12 cellular contexts compared by ENCODE assay signal in genomic region chr1:10671090-10671489, GRCh38.
DNase-seq lines count a peak whose midpoint lies in the region; ATAC-seq and TF ChIP-seq lines count a peak whose summit lies in the region.
"Had no signal": no experiment of that assay in that cellular context is flagged by ENCODE, and none has a peak within 500 bp of the region (broad histone marks: within the 10 kb centered on the region; RNA-seq: fewer than 3 reads in every experiment).

No MANE protein-coding gene starts in this region.

- intact Hi-C loops in lower lobe of right lung (cut with DNase I) = no loop called here
- intact Hi-C loops in thyroid gland (cut with DNase I) = no loop called here
- intact Hi-C loops in left colon (cut with DNase I, micrococcal nuclease) = no loop called here
- intact Hi-C loops in activated CD4-positive, alpha-beta memory T cell treated with anti-CD3 and anti-CD28 coated beads for 36 hours (cut with micrococcal nuclease) = no loop called here

- POLR2A ChIA-PET in activated CD4-positive, alpha-beta memory T cell treated with anti-CD3 and anti-CD28 coated beads for 36 hours (lab: Charles Lee) = no interaction called here

- no peaks in the 10 kb centered on the region for H3K36me3 ChIP-seq in lower lobe of right lung
- no peaks in the 10 kb centered on the region for H3K36me3 ChIP-seq in thyroid gland

- H3K4me1 ChIP-seq in lower lobe of right lung (peaks cover 78% of the 10 kb centered on the region), thyroid gland (peaks cover 69 to 82% of the 10 kb centered on the region in 2 donors)

- TF ChIP-seq POLR2A in thyroid gland (IDR thresholded peaks at IDR 0.05) = no peak

- H3K4me3 Mint-ChIP-seq in T-helper 17 cell = no peak overlapping the region
- no peak overlapping the region for H3K4me3 Mint-ChIP-seq in activated CD4-positive, alpha-beta memory T cell treated with anti-CD3 and anti-CD28 coated beads for 36 hours
- H3K4me3 Mint-ChIP-seq: activated T-cell treated with anti-CD3 and anti-CD28 coated beads, Interleukin-2, amount 50 U/mL, for 72 hours had no signal

- peaks cover 2% of the 10 kb centered on the region for H3K4me1 Mint-ChIP-seq in T-helper 17 cell
- H3K4me1 Mint-ChIP-seq in activated CD4-positive, alpha-beta memory T cell treated with anti-CD3 and anti-CD28 coated beads for 36 hours (ENCODE audit: low read depth) = no peaks in the 10 kb centered on the region

- H3K36me3 Mint-ChIP-seq in T-helper 17 cell (ENCODE audit: low read depth) = no peaks in the 10 kb centered on the region
- H3K36me3 Mint-ChIP-seq in activated CD4-positive, alpha-beta memory T cell treated with anti-CD3 and anti-CD28 coated beads for 36 hours = no peaks in the 10 kb centered on the region

- CTCF ChIA-PET in activated CD4-positive, alpha-beta memory T cell treated with anti-CD3 and anti-CD28 coated beads for 36 hours (lab: Charles Lee) = no interaction called here

- WGBS in thyroid gland, 2 donors = 63 to 72% methylated on average over 18 of the region's 18 CpGs

- H3K27me3 Mint-ChIP-seq in T-helper 17 cell = no peaks in the 10 kb centered on the region
- H3K27me3 Mint-ChIP-seq in activated CD4-positive, alpha-beta memory T cell treated with anti-CD3 and anti-CD28 coated beads for 36 hours = no peaks in the 10 kb centered on the region

- H3K4me3 ChIP-seq in lower lobe of right lung (no peak overlapping the region), thyroid gland (replicated peaks in 1 of 3) (no peak overlapping the region)

- ATAC-seq in T-helper 17 cell = no peak
- ATAC-seq in lower lobe of right lung = no peak
- no peak for ATAC-seq in left colon
- ATAC-seq: activated T-cell treated with anti-CD3 and anti-CD28 coated beads, Interleukin-2, amount 50 U/mL, for 72 hours had no signal

- DNase-seq in NCI-H2227 (lab: John Stamatoyannopoulos, UW; ENCODE audit: unreplicated experiment) (peak; percentile 22), NCI-H2227 treated with DMSO at 0.1 percent for 48 hours (lab: John Stamatoyannopoulos, UW) (no peak), T-helper 17 cell (no peak), lower lobe of right lung (no peak), thyroid gland (no peak), left colon (no peak)
- DNase-seq in activated CD4-positive, alpha-beta T cell treated with anti-CD3 and anti-CD28 coated beads for 1 hour = no peak
- no peak for DNase-seq in activated CD4-positive, alpha-beta memory T cell treated with anti-CD3 and anti-CD28 coated beads for 36 hours
- DNase-seq: activated T-cell treated with anti-CD3 and anti-CD28 coated beads, Interleukin-2, amount 50 U/mL, for 72 hours; central memory CD4-positive, alpha-beta T cell; islet precursor cell; NCI-H1930 had no signal

- H3K9me3 Mint-ChIP-seq in activated CD4-positive, alpha-beta memory T cell treated with anti-CD3 and anti-CD28 coated beads for 36 hours = no peaks in the 10 kb centered on the region
- H3K9me3 Mint-ChIP-seq: activated T-cell treated with anti-CD3 and anti-CD28 coated beads, Interleukin-2, amount 50 U/mL, for 72 hours had no signal

- H3K27me3 ChIP-seq in lower lobe of right lung (ENCODE audit: low read depth) (no peaks in the 10 kb centered on the region), thyroid gland (no peaks in the 10 kb centered on the region)

- H3K27ac Mint-ChIP-seq in T-helper 17 cell = peak overlapping the region; percentile 43
- no peak overlapping the region for H3K27ac Mint-ChIP-seq in activated CD4-positive, alpha-beta memory T cell treated with anti-CD3 and anti-CD28 coated beads for 36 hours
- H3K27ac Mint-ChIP-seq: activated T-cell treated with anti-CD3 and anti-CD28 coated beads, Interleukin-2, amount 50 U/mL, for 72 hours had no signal

- no peak for TF ChIP-seq CTCF in lower lobe of right lung (IDR thresholded peaks at IDR 0.05)
- TF ChIP-seq CTCF in thyroid gland (IDR thresholded peaks at IDR 0.05) = no peak

- H3K27ac ChIP-seq in lower lobe of right lung (peak overlapping the region; percentile 64), thyroid gland (peak overlapping the region; percentile 33 to 84 (median 78))

- H3K9me3 ChIP-seq in T-helper 17 cell (ENCODE audit: control insufficient read depth, low read length, poor library complexity, severe bottlenecking) (no peaks in the 10 kb centered on the region), lower lobe of right lung (no peaks in the 10 kb centered on the region), thyroid gland (no peaks in the 10 kb centered on the region)
